In the genomic region with DNA sequence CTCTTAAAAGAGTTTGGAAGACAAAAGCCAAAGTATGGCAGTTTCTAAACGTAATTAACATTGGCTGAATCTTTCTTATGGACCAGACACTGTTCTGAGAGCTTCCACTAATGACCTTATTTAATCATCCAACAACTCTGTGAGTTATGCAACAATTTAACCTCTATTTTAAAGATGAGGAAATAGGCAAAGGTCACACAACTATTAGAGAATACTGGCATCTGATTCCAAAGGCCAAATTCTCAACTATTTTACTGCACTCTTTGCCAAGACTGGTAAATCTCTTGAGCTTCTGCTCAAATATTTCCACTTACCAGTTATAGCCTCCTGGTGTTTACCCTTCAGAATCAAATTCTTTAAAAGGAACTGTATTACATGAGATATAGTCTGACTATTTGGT, we compare ENCODE assay signal across 38 cellular contexts. TPM values are rescaled to one million over a fixed set of nuclear protein-coding genes. Genes with fewer than 3 reads are reported as not detected.
"Had no signal": no experiment of that assay in that cellular context is flagged by ENCODE, and none has a peak within 500 bp of the region (broad histone marks: within the 10 kb centered on the region; RNA-seq: fewer than 3 reads in every experiment).

No MANE protein-coding gene starts in this region.

- H3K27ac Mint-ChIP-seq: activated CD4-positive, alpha-beta memory T cell treated with anti-CD3 and anti-CD28 coated beads, Interleukin-2, amount 10 ng/mL, durations not matched to agents 7 days and 5 days; activated CD4-positive, alpha-beta T cell treated with anti-CD3 and anti-CD28 coated beads, Interleukin-2, amount 10 ng/mL, durations not matched to agents 7 days and 5 days; activated naive CD4-positive, alpha-beta T cell treated with anti-CD3 and anti-CD28 coated beads, Interleukin-2, amount 10 ng/mL, durations not matched to agents 7 days and 5 days; activated naive CD4-positive, alpha-beta T cell treated with anti-CD3 and anti-CD28 coated beads, Interleukin-2, amount 50 U/mL, for 72 hours; activated naive CD8-positive, alpha-beta T cell treated with anti-CD3 and anti-CD28 coated beads, Interleukin-2, amount 10 ng/mL, durations not matched to agents 7 days and 5 days; activated T-cell treated with anti-CD3 and anti-CD28 coated beads, Interleukin-2, amount 50 U/mL, for 24 hours; activated T-cell treated with anti-CD3 and anti-CD28 coated beads, Interleukin-2, amount 50 U/mL, for 72 hours; brain; T-helper 17 cell; T-helper 2 cell treated with Interferon-gamma antibody and Interleukin-4, amounts not matched to agents 5 μg/mL and 100 μg/mL, for 36 hours had no signal

- ATAC-seq: activated naive CD4-positive, alpha-beta T cell treated with anti-CD3 and anti-CD28 coated beads, Interleukin-2, amount 50 U/mL, for 72 hours; activated T-cell treated with anti-CD3 and anti-CD28 coated beads, Interleukin-2, amount 50 U/mL, for 72 hours; gastroesophageal sphincter; heart right ventricle; T-helper 17 cell; WTC11 had no signal

- H3K4me3 Mint-ChIP-seq: activated CD4-positive, alpha-beta memory T cell treated with anti-CD3 and anti-CD28 coated beads, Interleukin-2, amount 10 ng/mL, durations not matched to agents 7 days and 5 days; activated CD4-positive, alpha-beta T cell treated with anti-CD3 and anti-CD28 coated beads, Interleukin-2, amount 10 ng/mL, durations not matched to agents 7 days and 5 days; activated naive CD4-positive, alpha-beta T cell treated with anti-CD3 and anti-CD28 coated beads, Interleukin-2, amount 10 ng/mL, durations not matched to agents 7 days and 5 days; activated naive CD8-positive, alpha-beta T cell treated with anti-CD3 and anti-CD28 coated beads, Interleukin-2, amount 10 ng/mL, durations not matched to agents 7 days and 5 days; activated T-cell treated with anti-CD3 and anti-CD28 coated beads, Interleukin-2, amount 50 U/mL, for 24 hours; activated T-cell treated with anti-CD3 and anti-CD28 coated beads, Interleukin-2, amount 50 U/mL, for 72 hours; brain; T-helper 17 cell; T-helper 2 cell treated with Interferon-gamma antibody and Interleukin-4, amounts not matched to agents 5 μg/mL and 100 μg/mL, for 36 hours; WTC11 had no signal

- H3K27me3 ChIP-seq: ascending aorta, breast epithelium, cardiac muscle cell, colonic mucosa, esophagus squamous epithelium, gastroesophageal sphincter, heart right ventricle had no signal

- DNase-seq: activated CD4-positive, alpha-beta memory T cell treated with anti-CD3 and anti-CD28 coated beads, Interleukin-2, amount 10 ng/mL, durations not matched to agents 7 days and 5 days; activated CD4-positive, alpha-beta T cell treated with anti-CD3 and anti-CD28 coated beads for 1 hour; activated CD4-positive, alpha-beta T cell treated with anti-CD3 and anti-CD28 coated beads for 4 hours; activated CD4-positive, alpha-beta T cell treated with anti-CD3 and anti-CD28 coated beads, Interleukin-2, amount 10 ng/mL, durations not matched to agents 7 days and 5 days; activated CD4-positive, alpha-beta T cell treated with anti-CD3 and anti-CD28 coated beads, Interleukin-2, amount 50 U/mL, for 4 hours; activated CD8-positive, alpha-beta memory T cell treated with anti-CD3 and anti-CD28 coated beads, Interleukin-2, amount 50 U/mL, for 48 hours; activated gamma-delta T cell; activated naive CD4-positive, alpha-beta T cell; activated naive CD4-positive, alpha-beta T cell treated with anti-CD3 and anti-CD28 coated beads, Interleukin-2, amount 10 ng/mL, durations not matched to agents 7 days and 5 days; activated naive CD8-positive, alpha-beta T cell treated with anti-CD3 and anti-CD28 coated beads, Interleukin-2, amount 10 ng/mL, durations not matched to agents 7 days and 5 days; activated T-cell treated with anti-CD3 and anti-CD28 coated beads for 4 hours; activated T-cell treated with anti-CD3 and anti-CD28 coated beads, Interleukin-2, amount 50 U/mL, for 24 hours; activated T-cell treated with anti-CD3 and anti-CD28 coated beads, Interleukin-2, amount 50 U/mL, for 72 hours; central memory CD4-positive, alpha-beta T cell; cerebellar nuclear complex; colonic mucosa; effector CD8-positive, alpha-beta T cell; esophagus squamous epithelium; foreskin melanocyte; heart right ventricle; T-helper 17 cell; T1000 had no signal

- H3K4me1 ChIP-seq: ascending aorta, breast epithelium, colonic mucosa, esophagus squamous epithelium had no signal

- H3K36me3 Mint-ChIP-seq: brain had no signal

- H3K4me3 ChIP-seq: ascending aorta, breast epithelium, cardiac muscle cell, colonic mucosa, esophagus squamous epithelium, gastroesophageal sphincter, heart right ventricle had no signal

- FAIRE-seq: endometrium, endothelial cell of umbilical vein had no signal

- H3K36me3 ChIP-seq: ascending aorta, breast epithelium, cardiac muscle cell, colonic mucosa, esophagus squamous epithelium, gastroesophageal sphincter, heart right ventricle had no signal

- H3K27ac ChIP-seq: ascending aorta, breast epithelium, cardiac muscle cell, colonic mucosa, epithelial cell of prostate, esophagus squamous epithelium, gastroesophageal sphincter, heart right ventricle, VCaP had no signal

- H3K9me3 ChIP-seq: ascending aorta, breast epithelium, colonic mucosa, esophagus squamous epithelium, gastroesophageal sphincter, heart right ventricle had no signal

RNA-seq across cellular contexts. Expression of a gene that starts 42.1 kb away (rescaled TPM):
- total RNA-seq: ascending aorta, dermis microvascular lymphatic vessel endothelial cell, endothelial cell of umbilical vein, fibroblast of villous mesenchyme, glomerular endothelial cell had no signal
- polyA plus RNA-seq: cardiac muscle cell, endothelial cell of umbilical vein, fibroblast of lung had no signal
